Comparison of ENCODE assay signal across 1 cellular context in the genomic region with DNA sequence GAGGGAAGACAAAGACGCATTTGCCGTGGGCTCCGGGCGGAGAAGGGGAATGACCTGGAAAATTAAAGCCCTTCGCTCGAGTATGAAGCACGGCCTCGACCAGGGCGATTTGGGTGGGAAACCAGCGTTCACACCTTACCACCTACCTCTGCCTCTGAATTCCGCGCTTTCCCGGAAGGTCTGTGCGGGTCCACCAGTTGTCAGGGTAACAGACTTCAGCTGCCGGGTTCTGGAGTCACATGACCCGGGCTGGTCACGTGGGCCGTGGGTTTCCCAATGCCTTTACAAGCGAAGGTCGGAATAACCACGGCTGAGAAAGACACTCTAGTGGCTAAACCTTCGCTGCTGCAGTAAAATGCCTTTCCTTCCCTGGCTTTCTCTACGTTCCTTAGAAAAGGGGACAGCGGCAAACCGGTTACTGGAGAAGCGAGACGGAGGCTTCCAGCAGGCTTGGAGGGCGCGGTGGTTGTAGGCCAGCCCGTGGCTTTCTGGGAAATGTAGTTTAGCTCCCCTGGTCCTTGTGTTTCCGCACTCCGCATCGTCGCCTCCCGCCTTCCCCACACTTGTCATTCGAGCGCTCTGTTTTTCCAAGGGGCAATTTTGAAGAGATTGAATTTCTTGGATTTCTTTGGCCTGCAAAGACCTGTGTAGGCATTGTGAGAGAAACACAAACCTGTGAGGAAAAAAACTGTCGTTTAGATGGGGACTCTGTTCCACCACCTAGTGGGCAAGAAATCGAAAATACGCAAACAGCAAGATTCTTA.
TF ChIP-seq lines count a peak whose summit lies in the region.

A gene with protein sequence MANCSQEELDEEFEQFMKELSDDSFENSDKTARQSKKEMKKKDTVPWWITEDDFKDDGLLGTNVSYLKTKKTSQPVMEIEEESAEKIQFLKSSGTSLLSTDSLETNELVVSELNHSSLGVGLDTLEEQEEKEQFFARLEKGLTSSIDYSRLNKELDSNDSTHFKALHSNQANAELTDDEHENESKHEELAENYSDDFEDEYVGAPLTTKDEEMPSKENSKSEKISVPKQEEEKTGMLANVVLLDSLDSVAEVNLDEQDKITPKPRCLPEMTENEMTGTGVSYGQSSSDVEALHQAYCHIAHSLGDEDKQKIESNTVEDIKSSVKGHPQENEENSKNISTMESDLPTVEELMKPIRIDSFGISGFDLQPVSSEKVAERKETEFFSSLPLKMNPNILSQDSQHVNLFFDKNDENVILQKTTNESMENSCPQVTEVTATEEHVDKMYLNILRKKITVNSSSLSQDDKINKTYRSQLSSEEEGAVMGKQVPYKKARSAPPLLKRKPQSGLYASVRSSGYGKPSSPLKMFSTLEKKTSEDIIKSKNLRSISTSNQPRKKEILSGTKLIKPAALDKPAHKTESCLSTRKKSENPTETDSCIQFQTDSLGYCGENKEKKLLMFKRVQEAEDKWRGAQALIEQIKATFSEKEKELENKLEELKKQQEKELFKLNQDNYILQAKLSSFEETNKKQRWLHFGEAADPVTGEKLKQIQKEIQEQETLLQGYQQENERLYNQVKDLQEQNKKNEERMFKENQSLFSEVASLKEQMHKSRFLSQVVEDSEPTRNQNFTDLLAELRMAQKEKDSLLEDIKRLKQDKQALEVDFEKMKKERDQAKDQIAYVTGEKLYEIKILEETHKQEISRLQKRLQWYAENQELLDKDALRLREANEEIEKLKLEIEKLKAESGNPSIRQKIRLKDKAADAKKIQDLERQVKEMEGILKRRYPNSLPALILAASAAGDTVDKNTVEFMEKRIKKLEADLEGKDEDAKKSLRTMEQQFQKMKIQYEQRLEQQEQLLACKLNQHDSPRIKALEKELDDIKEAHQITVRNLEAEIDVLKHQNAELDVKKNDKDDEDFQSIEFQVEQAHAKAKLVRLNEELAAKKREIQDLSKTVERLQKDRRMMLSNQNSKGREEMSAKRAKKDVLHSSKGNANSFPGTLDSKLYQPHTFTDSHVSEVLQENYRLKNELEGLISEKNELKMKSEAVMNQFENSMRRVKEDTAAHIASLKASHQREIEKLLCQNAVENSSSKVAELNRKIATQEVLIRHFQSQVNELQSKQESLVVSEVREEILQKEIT (N-terminal part only) (minus strand): TSS at position 210 of the 764 bp plus-strand sequence. CDS start 1,250 bp downstream, outside the sequence.

TF ChIP-seq in HepG2, 621 proteins besides CTCF, POLR2A, EP300 and RAD21 (continues in another document):
- TF ChIP-seq MXD4 (CRISPR knock-in tag; IDR thresholded peaks at IDR 0.05) = peak; percentile 21; the same call in 1 of the 2 replicates
- peak; percentile 87 for TF ChIP-seq KMT2B (CRISPR knock-in tag; IDR thresholded peaks at IDR 0.05)
- TF ChIP-seq TCF7L2 (IDR thresholded peaks at IDR 0.05; ENCODE audit: low read depth, low read length) = no peak
- 0 out of 2 replicates have a peak, but pooled peaks have one; percentile 22 for TF ChIP-seq ZNF761 (CRISPR knock-in tag; conservative IDR thresholded peaks at IDR 0.05)
- TF ChIP-seq ZBTB7A (CRISPR knock-in tag; IDR thresholded peaks at IDR 0.05) = no peak
- no peak for TF ChIP-seq ZNF639 (CRISPR knock-in tag; conservative IDR thresholded peaks at IDR 0.05)
- no peak for TF ChIP-seq CSRNP2 (CRISPR knock-in tag; conservative IDR thresholded peaks at IDR 0.05; ENCODE audit: low read depth)
- TF ChIP-seq ZNF329 (CRISPR knock-in tag; IDR thresholded peaks at IDR 0.05; ENCODE audit: low read depth) = no peak
- no peak for TF ChIP-seq CCDC6 (CRISPR knock-in tag; IDR thresholded peaks at IDR 0.05)
- no peak for TF ChIP-seq REXO4 (CRISPR knock-in tag; IDR thresholded peaks at IDR 0.05; ENCODE audit: borderline replicate concordance)
- no peak for TF ChIP-seq ZBTB49 (CRISPR knock-in tag; IDR thresholded peaks at IDR 0.05; ENCODE audit: borderline replicate concordance)
- no peak for TF ChIP-seq ZBTB33 (CRISPR knock-in tag; IDR thresholded peaks at IDR 0.05)
- no peak for TF ChIP-seq ZNF576 (CRISPR knock-in tag; IDR thresholded peaks at IDR 0.05)
- TF ChIP-seq SUZ12 (IDR thresholded peaks at IDR 0.05; ENCODE audit: low read depth, low read length) = peak; percentile 60
- TF ChIP-seq CENPX (CRISPR knock-in tag; IDR thresholded peaks at IDR 0.05) = no peak
- TF ChIP-seq KIAA2018 (CRISPR knock-in tag; IDR thresholded peaks at IDR 0.05; ENCODE audit: borderline replicate concordance) = 0 out of 2 replicates have a peak, but pooled peaks have one; percentile 78
- no peak for TF ChIP-seq THRA (CRISPR knock-in tag; IDR thresholded peaks at IDR 0.05; ENCODE audit: borderline replicate concordance)
- no peak for TF ChIP-seq FOXP1 (IDR thresholded peaks at IDR 0.05)
- TF ChIP-seq FOXP1 (CRISPR knock-in tag; IDR thresholded peaks at IDR 0.05) = no peak
- TF ChIP-seq ZBTB37 (CRISPR knock-in tag; IDR thresholded peaks at IDR 0.05) = no peak
- TF ChIP-seq HNRNPUL1 (IDR thresholded peaks at IDR 0.05; ENCODE audit: low read depth, low read length) = no peak
- TF ChIP-seq ZNF589 (CRISPR knock-in tag; conservative IDR thresholded peaks at IDR 0.05) = no peak; the same call in 1 of the 2 replicates
- TF ChIP-seq ZNF350 (CRISPR knock-in tag; IDR thresholded peaks at IDR 0.05; ENCODE audit: borderline replicate concordance, low read depth) = peak; percentile 94; the same call in 1 of the 2 replicates
- TF ChIP-seq CREM (IDR thresholded peaks at IDR 0.05) = peak; percentile 89
- no peak for TF ChIP-seq CREM (CRISPR knock-in tag; IDR thresholded peaks at IDR 0.05)
- TF ChIP-seq SIX4 (CRISPR knock-in tag; IDR thresholded peaks at IDR 0.05) = peak; percentile 10; the same call in 1 of the 2 replicates
